ENCODE assay signal across 19 cellular contexts in genomic region chr6:149686230-149686629, GRCh38. TPM values are rescaled to one million over a fixed set of nuclear protein-coding genes. Genes with fewer than 3 reads are reported as not detected.
DNase-seq lines count a peak whose midpoint lies in the region; ATAC-seq, FAIRE-seq and TF ChIP-seq lines count a peak whose summit lies in the region.
"Had no signal": no experiment of that assay in that cellular context is flagged by ENCODE, and none has a peak within 500 bp of the region (broad histone marks: within the 10 kb centered on the region; RNA-seq: fewer than 3 reads in every experiment).

No MANE protein-coding gene starts in this region.

- POLR2A ChIA-PET in CD4-positive, alpha-beta memory T cell (lab: Charles Lee; ENCODE audit: partially characterized antibody), result no interaction called here
- POLR2A ChIA-PET in GM12878 (lab: Charles Lee), result interaction anchor here (1.2 kb wide), 1 partner anchor 32 kb away, joined by 4 read pairs; no protein-coding TSS in a partner anchor

- no peaks in the 10 kb centered on the region for H3K9me3 ChIP-seq in CD4-positive, alpha-beta memory T cell (ENCODE audit: control insufficient read depth in 1 of 2, low read length in 2 of 2)
- H3K9me3 ChIP-seq in GM12878 (replicated peaks; ENCODE audit: control insufficient read depth, insufficient read depth, low read length), result no peaks in the 10 kb centered on the region
- H3K9me3 ChIP-seq in ovary, result no peaks in the 10 kb centered on the region
- H3K9me3 ChIP-seq: HAP-1, thoracic aorta had no signal

- intact Hi-C loops in CD4-positive, alpha-beta memory T cell (cut with micrococcal nuclease), result no loop called here
- intact Hi-C loops in GM12878 (cut with micrococcal nuclease; ENCODE audit: unreplicated experiment), result no loop called here
- intact Hi-C loops in ovary (cut with DNase I), result no loop called here

- H3K27ac Mint-ChIP-seq in CD4-positive, alpha-beta memory T cell, result peak overlapping the region; percentile 4 to 78 (median 53)
- H3K27ac Mint-ChIP-seq in memory B cell, result peak overlapping the region; percentile 49
- H3K27ac Mint-ChIP-seq: B cell had no signal

- TF ChIP-seq CTCF in GM12878 (IDR thresholded peaks at IDR 0.05 in 2 of 3, conservative IDR thresholded peaks at IDR 0.05 in 1 of 3; ENCODE audit: control insufficient read depth in 2 of 3, extremely low read depth in 1 of 3, insufficient read depth in 1 of 3, low read depth in 3 of 3, low read length in 3 of 3) (no peak), ovary (IDR thresholded peaks at IDR 0.05) (no peak)

- no peak overlapping the region for H3K27ac ChIP-seq in CD4-positive, alpha-beta memory T cell (ENCODE audit: low read depth, low read length)
- peak overlapping the region; percentile 27; the same call in 1 of the 2 replicates for H3K27ac ChIP-seq in GM12878 (ENCODE audit: control insufficient read depth, insufficient read depth)
- H3K27ac ChIP-seq in ovary, result no peak overlapping the region
- H3K27ac ChIP-seq: parathyroid adenoma, thoracic aorta had no signal

- H3K36me3 Mint-ChIP-seq in CD4-positive, alpha-beta memory T cell, result peaks cover 31 to 48% of the 10 kb centered on the region in 2 donors
- peaks cover 21% of the 10 kb centered on the region for H3K36me3 Mint-ChIP-seq in memory B cell

- peaks cover 8% of the 10 kb centered on the region for H3K4me1 ChIP-seq in CD4-positive, alpha-beta memory T cell (ENCODE audit: insufficient read depth, low read length)
- no peaks in the 10 kb centered on the region for H3K4me1 ChIP-seq in GM12878 (ENCODE audit: control insufficient read depth, insufficient read depth, low read length)
- no peaks in the 10 kb centered on the region for H3K4me1 ChIP-seq in ovary (ENCODE audit: insufficient read depth)
- H3K4me1 ChIP-seq: HAP-1, parathyroid adenoma had no signal

- H3K4me2 ChIP-seq in GM12878 (ENCODE audit: control insufficient read depth, insufficient read depth), result no peak overlapping the region

- 86% methylated on average over 7 of the region's 7 CpGs for WGBS in GM12878 (ENCODE audit: insufficient coverage, insufficient replicate concordance, low lambda C conversion rate, missing lambda C conversion rate)
- 68 to 73% (median 70%) methylated on average over 7 of the region's 7 CpGs for WGBS in ovary, 3 donors

- H3K27me3 ChIP-seq in CD4-positive, alpha-beta memory T cell (ENCODE audit: insufficient read depth, low read length), result no peaks in the 10 kb centered on the region
- H3K27me3 ChIP-seq in GM12878 (replicated peaks in 1 of 2; ENCODE audit: control insufficient read depth in 2 of 2, insufficient read depth in 2 of 2, low read length in 1 of 2) (no peaks in the 10 kb centered on the region), ovary (no peaks in the 10 kb centered on the region)

- in situ Hi-C loops in G401 (cut with HindIII; ENCODE audit: low sequenced_read_pairs) (no loop called here), GM12878 (cut with MboI) (no loop called here)

- peaks cover 15% of the 10 kb centered on the region for H3K36me3 ChIP-seq in CD4-positive, alpha-beta memory T cell (ENCODE audit: insufficient read depth, low read length)
- peaks cover 10 to 12% of the 10 kb centered on the region in 2 experiments for H3K36me3 ChIP-seq in GM12878 (ENCODE audit: control insufficient read depth in 2 of 2, insufficient read depth in 2 of 2, low read length in 1 of 2)
- no peaks in the 10 kb centered on the region for H3K36me3 ChIP-seq in ovary

- TF ChIP-seq POLR2A in GM12878 (IDR thresholded peaks at IDR 0.05; ENCODE audit: low read depth, low read length), result no peak
- TF ChIP-seq POLR2A in ovary (IDR thresholded peaks at IDR 0.05), result no peak

- RAD21 ChIA-PET in GM12878 (lab: Charles Lee; ENCODE audit: unreplicated experiment), result no interaction called here

- no peak overlapping the region for H2AFZ ChIP-seq in GM12878 (ENCODE audit: control insufficient read depth, low read depth, low read length)
- H2AFZ ChIP-seq: parathyroid adenoma had no signal

- peaks cover 18 to 24% (median 20%) of the 10 kb centered on the region in 4 donors for H3K4me1 Mint-ChIP-seq in CD4-positive, alpha-beta memory T cell
- peaks cover 3% of the 10 kb centered on the region for H3K4me1 Mint-ChIP-seq in memory B cell

- no peak for FAIRE-seq in GM12878 (lab: Jason Lieb, UNC)
- FAIRE-seq: GM18507, small intestine had no signal

- no peak overlapping the region for H3K9ac ChIP-seq in GM12878 (ENCODE audit: control insufficient read depth, insufficient read depth, low read length)
- H3K9ac ChIP-seq: parathyroid adenoma had no signal

- no peak for TF ChIP-seq RAD21 in GM12878 (IDR thresholded peaks at IDR 0.05; ENCODE audit: insufficient read depth, low read depth, low read length)

- ATAC-seq in GM12878 (no peak), memory B cell (ENCODE audit: low read depth) (no peak)

- no peak for DNase-seq in CD4-positive, alpha-beta memory T cell
- DNase-seq in G401 (ENCODE audit: low spot score) (peak; percentile 32), GM12878 (ENCODE audit: low read depth, low spot score) (no peak), memory B cell (ENCODE audit: low spot score in 2 of 2) (no peak), HUDEP-2 (lab: John Stamatoyannopoulos, UW; ENCODE audit: unreplicated experiment in 76 of 76) (no peak), ovary (no peak), ureter (ENCODE audit: low spot score) (no peak)
- DNase-seq: activated T-cell treated with anti-CD3 and anti-CD28 coated beads, Interleukin-2, amount 50 U/mL, for 4 hours; foreskin fibroblast; KG1; NCI-H2081; NCI-H526; SHP77; small intestine had no signal

- peaks cover 4% of the 10 kb centered on the region; the same call in 1 of the 2 replicates for H4K20me1 ChIP-seq in GM12878 (ENCODE audit: control insufficient read depth, insufficient read depth)

- BruUV-seq in GM12878 (replicated peaks; lab: Mats Ljungman, UMichigan), result no TSS peak

- no peaks in the 10 kb centered on the region for H3K9me3 Mint-ChIP-seq in CD4-positive, alpha-beta memory T cell
- H3K9me3 Mint-ChIP-seq in memory B cell, result no peaks in the 10 kb centered on the region
- H3K9me3 Mint-ChIP-seq: activated T-cell treated with anti-CD3 and anti-CD28 coated beads, Interleukin-2, amount 50 U/mL, for 4 hours had no signal

- CTCF ChIA-PET in CD4-positive, alpha-beta memory T cell (lab: Charles Lee; ENCODE audit: partially characterized antibody), result interaction anchor here (0.7 to 1.4 kb wide), 2 partner anchors 12 to 972 kb away, joined by 3 read pairs; no protein-coding TSS in a partner anchor
- CTCF ChIA-PET in GM12878 (lab: Yijun Ruan, JAX), result interaction anchor here (0.7 to 2.8 kb wide), 3 partner anchors 10 to 42 kb away, joined by 3 to 7 read pairs (median 4); no protein-coding TSS in a partner anchor

- H3K4me3 Mint-ChIP-seq in CD4-positive, alpha-beta memory T cell, result peak overlapping the region in 1 of 8 donors; percentile 27
- no peak overlapping the region for H3K4me3 Mint-ChIP-seq in memory B cell
- H3K4me3 Mint-ChIP-seq: activated T-cell treated with anti-CD3 and anti-CD28 coated beads, Interleukin-2, amount 50 U/mL, for 4 hours; B cell had no signal

- H3K79me2 ChIP-seq in GM12878 (ENCODE audit: control insufficient read depth, insufficient read depth, low read length), result peaks cover 4% of the 10 kb centered on the region

- no peak overlapping the region for H3K4me3 ChIP-seq in CD4-positive, alpha-beta memory T cell (ENCODE audit: low read length in 2 of 2)
- no peak overlapping the region for H3K4me3 ChIP-seq in GM12878
- H3K4me3 ChIP-seq in ovary, result no peak overlapping the region
- H3K4me3 ChIP-seq: HAP-1, thoracic aorta had no signal

- SMC1A ChIA-PET in GM12878 (lab: Charles Lee; ENCODE audit: uncharacterized antibody, unreplicated experiment), result interaction anchor here (0.7 to 1.3 kb wide), 4 partner anchors 14 to 28 kb away, joined by 3 read pairs; no protein-coding TSS in a partner anchor

- no peak for TF ChIP-seq EP300 in GM12878 (IDR thresholded peaks at IDR 0.05; ENCODE audit: borderline replicate concordance in 1 of 2, control insufficient read depth in 1 of 2, low read depth in 2 of 2, low read length in 2 of 2)
- no peak for TF ChIP-seq EP300 in ovary (IDR thresholded peaks at IDR 0.05)

- no peaks in the 10 kb centered on the region for H3K27me3 Mint-ChIP-seq in CD4-positive, alpha-beta memory T cell
- H3K27me3 Mint-ChIP-seq in memory B cell, result no peaks in the 10 kb centered on the region
- H3K27me3 Mint-ChIP-seq: B cell had no signal

RNA-seq across cellular contexts. Expression of gene LATS1, which starts 31.7 kb away (rescaled TPM):
- 10 to 100 TPM; 47.4 to 51.8 TPM for total RNA-seq in CD4-positive, alpha-beta memory T cell
- polyA plus RNA-seq in CD4-positive, alpha-beta memory T cell, result 10 to 100 TPM in 1 of 2 donors, 1 to 10 TPM in 1; 5.8 to 16.4 TPM
- total RNA-seq in G401 (2014; rRNA removed; shearing (Covaris generic)), result 4.7 and 8.6 TPM in 2 replicates
- 54.5 and 56.4 TPM in 2 replicates for total RNA-seq in GM12878 (2013; cell fraction: nucleolus; rRNA removed)
- total RNA-seq in GM12878 (2014; rRNA removed) (10.7 and 11.0 TPM in 2 replicates), GM12878 (2014; rRNA removed; fragmentation: Illumina TruSeq; extraction: Trizol) (13.5 and 13.8 TPM in 2 replicates), GM12878 (2021) (15.5 and 15.6 TPM in 2 replicates), ovary (10 to 100 TPM; 19.6 to 46.0 (median 36.4) TPM), ureter (46.2 TPM)
- 6.1 TPM for polyA plus RNA-seq in GM12878 (2011; ENCODE audit: low read depth)
- polyA plus RNA-seq in GM12878 (2011; rRNA removed) (9.7 and 10.1 TPM in 2 replicates), GM12878 (2014; fragmentation: Illumina TruSeq; extraction: Trizol) (11.8 and 13.4 TPM in 2 replicates), GM12878 (2014; fragmentation: Nextera tagmentation; extraction: Ambion mirVana) (1 to 10 TPM; 2.1 to 2.4 TPM), GM12878 (2014; rRNA removed) (5.4 and 7.3 TPM in 2 replicates), GM12878 (2016; fragmentation: Nextera tagmentation; extraction: Ambion mirVana) (10 to 100 TPM; 10.9 to 11.1 TPM), ovary (10 to 100 TPM; 10.7 to 19.1 TPM)
- polyA plus RNA-seq in GM12878 (2011; cell fraction: cytosol; rRNA removed), result 7.9 and 10.1 TPM in 2 replicates
- 9.4 and 10.3 TPM in 2 replicates for polyA plus RNA-seq in GM12878 (2011; cell fraction: nucleus; rRNA removed)
- polyA plus RNA-seq in GM12878 (2012), result 6.8 and 7.7 TPM in 2 replicates
- 19.7 and 27.6 TPM in 2 replicates for polyA minus RNA-seq in GM12878 (2011; rRNA and poly(A)+ RNA removed)
- 7.9 and 10.6 TPM in 2 replicates for polyA minus RNA-seq in GM12878 (2011; cell fraction: cytosol; rRNA and poly(A)+ RNA removed)
- 15.0 and 20.8 TPM in 2 replicates for polyA minus RNA-seq in GM12878 (2011; cell fraction: nucleus; rRNA and poly(A)+ RNA removed)

RNA-seq across cellular contexts. Expression of gene KATNA1, which starts 37.7 kb away (rescaled TPM):
- total RNA-seq in CD4-positive, alpha-beta memory T cell, result 10 to 100 TPM; 18.2 to 21.4 TPM
- polyA plus RNA-seq in CD4-positive, alpha-beta memory T cell, result 10 to 100 TPM; 27.5 to 34.7 TPM
- total RNA-seq in G401 (2014; rRNA removed; shearing (Covaris generic)), result 12.7 and 23.8 TPM in 2 replicates
- total RNA-seq in GM12878 (2013; cell fraction: nucleolus; rRNA removed), result 22.4 and 23.7 TPM in 2 replicates
- total RNA-seq in GM12878 (2014; rRNA removed), result 22.0 and 24.3 TPM in 2 replicates
- 26.5 and 27.1 TPM in 2 replicates for total RNA-seq in GM12878 (2014; rRNA removed; fragmentation: Illumina TruSeq; extraction: Trizol)
- 17.7 and 18.4 TPM in 2 replicates for total RNA-seq in GM12878 (2021)
- polyA plus RNA-seq in GM12878 (2011; ENCODE audit: low read depth), result 10.3 TPM
- polyA plus RNA-seq in GM12878 (2011; rRNA removed), result 27.5 and 37.3 TPM in 2 replicates
- polyA plus RNA-seq in GM12878 (2011; cell fraction: cytosol; rRNA removed), result 11.6 and 12.6 TPM in 2 replicates
- 13.0 and 14.4 TPM in 2 replicates for polyA plus RNA-seq in GM12878 (2011; cell fraction: nucleus; rRNA removed)
- polyA plus RNA-seq in GM12878 (2012), result 14.7 and 15.9 TPM in 2 replicates
- 29.2 and 41.3 TPM in 2 replicates for polyA plus RNA-seq in GM12878 (2014; fragmentation: Illumina TruSeq; extraction: Trizol)
- polyA plus RNA-seq in GM12878 (2014; fragmentation: Nextera tagmentation; extraction: Ambion mirVana), result 10 to 100 TPM; 15.4 to 23.1 TPM
- polyA plus RNA-seq in GM12878 (2014; rRNA removed), result 19.2 and 21.0 TPM in 2 replicates
- 10 to 100 TPM; 30.7 to 35.3 TPM for polyA plus RNA-seq in GM12878 (2016; fragmentation: Nextera tagmentation; extraction: Ambion mirVana)
- 19.7 and 19.9 TPM in 2 replicates for polyA minus RNA-seq in GM12878 (2011; rRNA and poly(A)+ RNA removed)
- 8.7 and 10.8 TPM in 2 replicates for polyA minus RNA-seq in GM12878 (2011; cell fraction: cytosol; rRNA and poly(A)+ RNA removed)
- 8.1 and 11.4 TPM in 2 replicates for polyA minus RNA-seq in GM12878 (2011; cell fraction: nucleus; rRNA and poly(A)+ RNA removed)
- 10 to 100 TPM; 10.6 to 21.3 (median 18.3) TPM for total RNA-seq in ovary
- polyA plus RNA-seq in ovary, result 10 to 100 TPM; 21.4 to 31.4 TPM
- total RNA-seq in ureter, result 16.4 TPM
